In genomic region chr3:72028307-72028706, GRCh38 we compare ENCODE assay signal across 7 cellular contexts.
A peak's percentile ranks its signal among the peaks of the same experiment; 100 is the strongest.
DNase-seq lines count a peak whose midpoint lies in the region; TF ChIP-seq lines count a peak whose summit lies in the region.
"Not testable (repeated sequence)": the region's sequence is repeated elsewhere in the genome, so short reads cannot be mapped to it uniquely, and the experiment has no call there.

No MANE protein-coding gene starts in this region.

- not testable (repeated sequence) for H3K23me2 ChIP-seq in H9 (ENCODE audit: insufficient read length, low read depth, low read length, poor library complexity, severe bottlenecking)

- H2BK5ac ChIP-seq in H9 (ENCODE audit: insufficient read length, low read length); mesendoderm (ENCODE audit: low read length); neuronal stem cell (ENCODE audit: low read length): not testable (repeated sequence)

- not testable (repeated sequence) for H2BK15ac ChIP-seq in H9 (ENCODE audit: low read depth, low read length); mesendoderm (replicated peaks; ENCODE audit: low read depth); neuronal stem cell (ENCODE audit: low read length)

- H3K9ac ChIP-seq in H9 (ENCODE audit: extremely low read depth, insufficient read length, low read length); mesendoderm (ENCODE audit: low read length); neuronal stem cell (ENCODE audit: low read depth, low read length, poor library complexity): not testable (repeated sequence)

- not testable (repeated sequence) for DNase-seq in CD8-positive, alpha-beta memory T cell; H9; SJSA1 (ENCODE audit: low read depth in 1 of 2, low spot score in 2 of 2); hepatocyte (ENCODE audit: low spot score); mesendoderm; neuronal stem cell (ENCODE audit: low spot score)

- not testable (repeated sequence) for H4K91ac ChIP-seq in H9 (ENCODE audit: insufficient read length, low read depth, low read length); neuronal stem cell (ENCODE audit: low read depth, low read length, poor library complexity)

- not testable (repeated sequence) for H3K14ac ChIP-seq in H9 (ENCODE audit: insufficient read depth, low read length); neuronal stem cell (ENCODE audit: low read length)

- POLR2A ChIA-PET in CD8-positive, alpha-beta memory T cell (lab: Charles Lee): not testable (repeated sequence)

- H3K18ac ChIP-seq in H9 (ENCODE audit: insufficient read length, low read depth, low read length); mesendoderm (ENCODE audit: low read length); neuronal stem cell (ENCODE audit: low read length): not testable (repeated sequence)

- not testable (repeated sequence) for H4K5ac ChIP-seq in H9 (ENCODE audit: insufficient read length, low read depth, low read length); mesendoderm (ENCODE audit: low read length)

- not testable (repeated sequence) for H3K36me3 ChIP-seq in CD8-positive, alpha-beta memory T cell (ENCODE audit: insufficient read depth, low read length); SJSA1; ectodermal cell (ENCODE audit: control insufficient read depth, insufficient read depth, low read length); hepatocyte (replicated peaks; ENCODE audit: insufficient read depth, low read depth); mesendoderm (ENCODE audit: control insufficient read depth, insufficient read depth, low read length); neuronal stem cell (replicated peaks in 1 of 2; ENCODE audit: control insufficient read depth in 2 of 2, insufficient read depth in 2 of 2, low read length in 2 of 2)

- not testable (repeated sequence) for H3K4me3 Mint-ChIP-seq in CD8-positive, alpha-beta memory T cell
- peak overlapping the region; percentile 56 to 65 for H3K4me3 Mint-ChIP-seq in H9

- H3K79me1 ChIP-seq in H9 (ENCODE audit: insufficient read depth, low read depth, low read length, poor library complexity, severe bottlenecking); mesendoderm (ENCODE audit: low read length); neuronal stem cell (ENCODE audit: low read depth, low read length): not testable (repeated sequence)

- not testable (repeated sequence) for H3K23ac ChIP-seq in H9 (ENCODE audit: insufficient read length, low read depth, low read length); mesendoderm (ENCODE audit: low read length); neuronal stem cell (ENCODE audit: low read depth, low read length, poor library complexity)

- CTCF ChIA-PET in CD8-positive, alpha-beta memory T cell (lab: Charles Lee): not testable (repeated sequence)

- H4K20me1 ChIP-seq in H9 (ENCODE audit: control insufficient read depth, insufficient read depth, insufficient read length); hepatocyte (ENCODE audit: insufficient read depth, poor library complexity, severe bottlenecking): not testable (repeated sequence)

- H3T11ph ChIP-seq in H9 (ENCODE audit: low read length): not testable (repeated sequence)

- WGBS in H9 (ENCODE audit: extremely low coverage, insufficient read length, low lambda C conversion rate): no CpG with 5 or more reads among the region's 8 CpGs
- 67 to 69% methylated on average over 5 to 7 of the region's 8 CpGs for WGBS in ectodermal cell, 2 experiments
- WGBS in hepatocyte (ENCODE audit: low lambda C conversion rate, missing lambda C conversion rate): 68% methylated on average over 8 of the region's 8 CpGs
- no CpG with 5 or more reads among the region's 8 CpGs for WGBS in mesendoderm (ENCODE audit: extremely low coverage, insufficient coverage, low lambda C conversion rate)
- WGBS in neuronal stem cell (ENCODE audit: extremely low coverage in 2 of 2, insufficient read length in 2 of 2, insufficient replicate concordance in 1 of 2), 2 donors: no CpG with 5 or more reads among the region's 8 CpGs

- not testable (repeated sequence) for H3K4ac ChIP-seq in H9 (ENCODE audit: low read depth, low read length); mesendoderm (ENCODE audit: low read depth, low read length); neuronal stem cell (ENCODE audit: low read length)

- not testable (repeated sequence) for H3K56ac ChIP-seq in H9 (ENCODE audit: insufficient read length, low read depth, low read length)
- H3K56ac ChIP-seq in mesendoderm (ENCODE audit: low read length): peak overlapping the region; percentile 67

- H3K4me3 ChIP-seq in CD8-positive, alpha-beta memory T cell (ENCODE audit: low read length); SJSA1; ectodermal cell (ENCODE audit: insufficient read depth, low read depth, low read length); hepatocyte; mesendoderm (ENCODE audit: low read length); neuronal stem cell (ENCODE audit: low read length in 2 of 2): not testable (repeated sequence)

- H3K27ac Mint-ChIP-seq in CD8-positive, alpha-beta memory T cell: not testable (repeated sequence)
- H3K27ac Mint-ChIP-seq in H9: peak overlapping the region in 2 of 3 experiments; percentile 99; a peak in 6 of 7 replicates

- not testable (repeated sequence) for TF ChIP-seq CTCF in H9 (conservative IDR thresholded peaks at IDR 0.05); hepatocyte (IDR thresholded peaks at IDR 0.05; ENCODE audit: poor library complexity)

- not testable (repeated sequence) for H3K36me3 Mint-ChIP-seq in CD8-positive, alpha-beta memory T cell
- H3K36me3 Mint-ChIP-seq in H9 (ENCODE audit: insufficient read depth in 1 of 3, low read depth in 3 of 3): peaks cover 15 to 18% (median 15%) of the 10 kb centered on the region in 3 experiments

- not testable (repeated sequence) for H3K27me3 ChIP-seq in CD8-positive, alpha-beta memory T cell (ENCODE audit: insufficient read depth, low read length, poor library complexity, severe bottlenecking); H9 (ENCODE audit: insufficient read depth, low read length); SJSA1 (replicated peaks); ectodermal cell (ENCODE audit: control insufficient read depth, insufficient read depth, low read length, poor library complexity, severe bottlenecking); hepatocyte; mesendoderm (ENCODE audit: insufficient read depth, low read length, poor library complexity); neuronal stem cell (ENCODE audit: control insufficient read depth in 3 of 3, insufficient read depth in 3 of 3, low read depth in 1 of 3, low read length in 3 of 3)

- H2AK5ac ChIP-seq in H9 (ENCODE audit: insufficient read length, low read length); mesendoderm (ENCODE audit: low read length); neuronal stem cell (ENCODE audit: low read depth, low read length): not testable (repeated sequence)

- not testable (repeated sequence) for H3K9me3 Mint-ChIP-seq in CD8-positive, alpha-beta memory T cell
- H3K9me3 Mint-ChIP-seq in H9: peaks cover 15 to 17% of the 10 kb centered on the region in 2 experiments

- not testable (repeated sequence) for H3K79me2 ChIP-seq in H9 (ENCODE audit: insufficient read depth, low read length); hepatocyte; mesendoderm (ENCODE audit: control insufficient read depth, insufficient read depth, low read length)

- not testable (repeated sequence) for H4K8ac ChIP-seq in H9 (replicated peaks; ENCODE audit: insufficient read length, low read depth, low read length); mesendoderm (ENCODE audit: low read depth, low read length); neuronal stem cell (ENCODE audit: low read depth, low read length)

- not testable (repeated sequence) for H2AFZ ChIP-seq in H9 (ENCODE audit: low read length); hepatocyte; neuronal stem cell (ENCODE audit: low read length)

- H3K4me2 ChIP-seq in H9 (ENCODE audit: insufficient read depth, insufficient read length, low read length); hepatocyte; mesendoderm (ENCODE audit: low read length): not testable (repeated sequence)
- H3K4me2 ChIP-seq in neuronal stem cell (ENCODE audit: insufficient read depth, low read length, poor library complexity, severe bottlenecking): peak overlapping the region; percentile 2

- H2BK20ac ChIP-seq in H9 (ENCODE audit: low read depth, low read length, poor library complexity, severe bottlenecking): not testable (repeated sequence)

- not testable (repeated sequence) for H2BK12ac ChIP-seq in H9 (ENCODE audit: insufficient read length, low read depth, low read length); neuronal stem cell (ENCODE audit: low read length)

- not testable (repeated sequence) for H2BK120ac ChIP-seq in H9 (ENCODE audit: low read depth, low read length, poor library complexity, severe bottlenecking); mesendoderm (ENCODE audit: low read depth, low read length); neuronal stem cell (ENCODE audit: low read depth, low read length)

- H3K27ac ChIP-seq in CD8-positive, alpha-beta memory T cell (ENCODE audit: low read depth, low read length): peak overlapping the region; percentile 31
- peak overlapping the region; percentile 65 for H3K27ac ChIP-seq in H9 (ENCODE audit: insufficient read length, low read depth, low read length)
- H3K27ac ChIP-seq in SJSA1: peak overlapping the region; percentile 92
- H3K27ac ChIP-seq in ectodermal cell (ENCODE audit: insufficient read depth, low read depth, low read length, poor library complexity, severe bottlenecking): peak overlapping the region; percentile 86
- H3K27ac ChIP-seq in hepatocyte: peak overlapping the region; percentile 46
- H3K27ac ChIP-seq in mesendoderm (ENCODE audit: low read depth, low read length): peak overlapping the region; percentile 76
- not testable (repeated sequence) for H3K27ac ChIP-seq in neuronal stem cell (replicated peaks; ENCODE audit: low read length)

- not testable (repeated sequence) for H3K4me1 Mint-ChIP-seq in CD8-positive, alpha-beta memory T cell
- H3K4me1 Mint-ChIP-seq in H9: peaks cover 20 to 31% of the 10 kb centered on the region in 2 experiments

- not testable (repeated sequence) for H3K27me3 Mint-ChIP-seq in CD8-positive, alpha-beta memory T cell; H9 (ENCODE audit: low read depth)

- H3K9me2 ChIP-seq in hepatocyte (replicated peaks; ENCODE audit: insufficient read depth): not testable (repeated sequence)

- not testable (repeated sequence) for H3K9me3 ChIP-seq in CD8-positive, alpha-beta memory T cell (ENCODE audit: low read length); H9 (ENCODE audit: control insufficient read depth, low read depth, low read length); SJSA1 (replicated peaks); ectodermal cell (ENCODE audit: control insufficient read depth, low read length); hepatocyte (ENCODE audit: low read depth); neuronal stem cell (replicated peaks in 1 of 2; ENCODE audit: control insufficient read depth in 2 of 2, insufficient read depth in 1 of 2, low read depth in 1 of 2, low read length in 2 of 2)

- H3K4me1 ChIP-seq in CD8-positive, alpha-beta memory T cell (ENCODE audit: insufficient read depth, low read length); H9 (ENCODE audit: insufficient read depth, low read length); ectodermal cell (ENCODE audit: control insufficient read depth, insufficient read depth, low read length); hepatocyte (ENCODE audit: insufficient read depth); mesendoderm (ENCODE audit: control insufficient read depth, low read depth, low read length); neuronal stem cell (ENCODE audit: control insufficient read depth in 2 of 2, insufficient read depth in 1 of 2, low read depth in 1 of 2, low read length in 2 of 2): not testable (repeated sequence)
- H3K4me1 ChIP-seq in SJSA1 (replicated peaks): peaks cover 53% of the 10 kb centered on the region
